Comparison of ENCODE assay signal across 1 cellular context in genomic region chr20:2663887-2664719, GRCh38.
TF ChIP-seq lines count a peak whose summit lies in the region.

Gene IDH3B (minus strand): TSS chr20:2664216. CDS start chr20:2664188, 28 bp downstream.

TF ChIP-seq in GM12878, 131 proteins besides CTCF, POLR2A, EP300 and RAD21 (continued from another document and continues in another):
- peak; percentile 45; the same call in 1 of the 2 replicates for TF ChIP-seq REST (IDR thresholded peaks at IDR 0.05; ENCODE audit: low read depth, low read length)
- peak; percentile 58 for TF ChIP-seq E4F1 (IDR thresholded peaks at IDR 0.05; ENCODE audit: borderline replicate concordance, partially characterized antibody)
- TF ChIP-seq IKZF2 (IDR thresholded peaks at IDR 0.05): no peak
- TF ChIP-seq KAT2A (conservative IDR thresholded peaks at IDR 0.05; ENCODE audit: control insufficient read depth, low read depth, low read length): no peak
- TF ChIP-seq CHD4 (IDR thresholded peaks at IDR 0.05): no peak
- peak; percentile 94 for TF ChIP-seq ELK1 (IDR thresholded peaks at IDR 0.05; ENCODE audit: low read depth, low read length)
- TF ChIP-seq SMAD1 (IDR thresholded peaks at IDR 0.05; ENCODE audit: low read depth, partially characterized antibody): peak; percentile 89
- TF ChIP-seq KLF5 (IDR thresholded peaks at IDR 0.05; ENCODE audit: partially characterized antibody): no peak
- no peak for TF ChIP-seq JUNB (IDR thresholded peaks at IDR 0.05)
- peak; percentile 98 for TF ChIP-seq POLR2AphosphoS5 (IDR thresholded peaks at IDR 0.05; ENCODE audit: low read length)
- peak; percentile 70 for TF ChIP-seq NR2C1 (IDR thresholded peaks at IDR 0.05)
- no peak for TF ChIP-seq FOXM1 (IDR thresholded peaks at IDR 0.05; ENCODE audit: low read depth, low read length)
- peak; percentile 100 for TF ChIP-seq GABPA (IDR thresholded peaks at IDR 0.05; ENCODE audit: low read depth)
- TF ChIP-seq, protein P1, sequence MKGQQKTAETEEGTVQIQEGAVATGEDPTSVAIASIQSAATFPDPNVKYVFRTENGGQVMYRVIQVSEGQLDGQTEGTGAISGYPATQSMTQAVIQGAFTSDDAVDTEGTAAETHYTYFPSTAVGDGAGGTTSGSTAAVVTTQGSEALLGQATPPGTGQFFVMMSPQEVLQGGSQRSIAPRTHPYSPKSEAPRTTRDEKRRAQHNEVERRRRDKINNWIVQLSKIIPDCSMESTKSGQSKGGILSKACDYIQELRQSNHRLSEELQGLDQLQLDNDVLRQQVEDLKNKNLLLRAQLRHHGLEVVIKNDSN (IDR thresholded peaks at IDR 0.05; ENCODE audit: borderline replicate concordance, extremely low read length, insufficient read depth, low read depth, low read length): no peak
- peak; percentile 72; the same call in 1 of the 2 replicates for TF ChIP-seq CBFB (IDR thresholded peaks at IDR 0.05; ENCODE audit: low read depth)
- TF ChIP-seq KDM1A (IDR thresholded peaks at IDR 0.05; ENCODE audit: borderline replicate concordance): no peak
- no peak for TF ChIP-seq RCOR1 (conservative IDR thresholded peaks at IDR 0.05; ENCODE audit: low read depth, low read length)
- TF ChIP-seq PBX3 (IDR thresholded peaks at IDR 0.05; ENCODE audit: insufficient replicate concordance, low read depth, low read length): no peak
- TF ChIP-seq ATF7 (IDR thresholded peaks at IDR 0.05; ENCODE audit: low read depth): peak; percentile 27; the same call in 1 of the 2 replicates
- TF ChIP-seq, protein P2, sequence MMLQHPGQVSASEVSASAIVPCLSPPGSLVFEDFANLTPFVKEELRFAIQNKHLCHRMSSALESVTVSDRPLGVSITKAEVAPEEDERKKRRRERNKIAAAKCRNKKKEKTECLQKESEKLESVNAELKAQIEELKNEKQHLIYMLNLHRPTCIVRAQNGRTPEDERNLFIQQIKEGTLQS (IDR thresholded peaks at IDR 0.05; ENCODE audit: borderline replicate concordance, extremely low read depth, low read depth, low read length): peak; percentile 91; the same call in 1 of the 2 replicates
- peak; percentile 100 for TF ChIP-seq CREM (IDR thresholded peaks at IDR 0.05; ENCODE audit: low read depth)
- TF ChIP-seq, protein P3, sequence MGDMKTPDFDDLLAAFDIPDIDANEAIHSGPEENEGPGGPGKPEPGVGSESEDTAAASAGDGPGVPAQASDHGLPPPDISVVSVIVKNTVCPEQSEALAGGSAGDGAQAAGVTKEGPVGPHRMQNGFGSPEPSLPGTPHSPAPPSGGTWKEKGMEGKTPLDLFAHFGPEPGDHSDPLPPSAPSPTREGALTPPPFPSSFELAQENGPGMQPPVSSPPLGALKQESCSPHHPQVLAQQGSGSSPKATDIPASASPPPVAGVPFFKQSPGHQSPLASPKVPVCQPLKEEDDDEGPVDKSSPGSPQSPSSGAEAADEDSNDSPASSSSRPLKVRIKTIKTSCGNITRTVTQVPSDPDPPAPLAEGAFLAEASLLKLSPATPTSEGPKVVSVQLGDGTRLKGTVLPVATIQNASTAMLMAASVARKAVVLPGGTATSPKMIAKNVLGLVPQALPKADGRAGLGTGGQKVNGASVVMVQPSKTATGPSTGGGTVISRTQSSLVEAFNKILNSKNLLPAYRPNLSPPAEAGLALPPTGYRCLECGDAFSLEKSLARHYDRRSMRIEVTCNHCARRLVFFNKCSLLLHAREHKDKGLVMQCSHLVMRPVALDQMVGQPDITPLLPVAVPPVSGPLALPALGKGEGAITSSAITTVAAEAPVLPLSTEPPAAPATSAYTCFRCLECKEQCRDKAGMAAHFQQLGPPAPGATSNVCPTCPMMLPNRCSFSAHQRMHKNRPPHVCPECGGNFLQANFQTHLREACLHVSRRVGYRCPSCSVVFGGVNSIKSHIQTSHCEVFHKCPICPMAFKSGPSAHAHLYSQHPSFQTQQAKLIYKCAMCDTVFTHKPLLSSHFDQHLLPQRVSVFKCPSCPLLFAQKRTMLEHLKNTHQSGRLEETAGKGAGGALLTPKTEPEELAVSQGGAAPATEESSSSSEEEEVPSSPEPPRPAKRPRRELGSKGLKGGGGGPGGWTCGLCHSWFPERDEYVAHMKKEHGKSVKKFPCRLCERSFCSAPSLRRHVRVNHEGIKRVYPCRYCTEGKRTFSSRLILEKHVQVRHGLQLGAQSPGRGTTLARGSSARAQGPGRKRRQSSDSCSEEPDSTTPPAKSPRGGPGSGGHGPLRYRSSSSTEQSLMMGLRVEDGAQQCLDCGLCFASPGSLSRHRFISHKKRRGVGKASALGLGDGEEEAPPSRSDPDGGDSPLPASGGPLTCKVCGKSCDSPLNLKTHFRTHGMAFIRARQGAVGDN (IDR thresholded peaks at IDR 0.05): peak; percentile 50; the same call in 1 of the 2 replicates
- peak; percentile 100 for TF ChIP-seq YY1 (IDR thresholded peaks at IDR 0.05; ENCODE audit: low read depth, low read length)
- peak; percentile 50 to 95 for TF ChIP-seq SRF (IDR thresholded peaks at IDR 0.05; ENCODE audit: low read depth in 2 of 2, low read length in 2 of 2)
- peak; percentile 95 for TF ChIP-seq NBN (IDR thresholded peaks at IDR 0.05)
- TF ChIP-seq ESRRA (IDR thresholded peaks at IDR 0.05; ENCODE audit: low read length): no peak; the same call in 1 of the 2 replicates
- no peak for TF ChIP-seq LARP7 (IDR thresholded peaks at IDR 0.05)
- TF ChIP-seq, protein P4, sequence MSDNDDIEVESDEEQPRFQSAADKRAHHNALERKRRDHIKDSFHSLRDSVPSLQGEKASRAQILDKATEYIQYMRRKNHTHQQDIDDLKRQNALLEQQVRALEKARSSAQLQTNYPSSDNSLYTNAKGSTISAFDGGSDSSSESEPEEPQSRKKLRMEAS (IDR thresholded peaks at IDR 0.05; ENCODE audit: low read depth, low read length): no peak
- peak; percentile 94 for TF ChIP-seq SMAD5 (IDR thresholded peaks at IDR 0.05; ENCODE audit: low read depth)
- no peak for TF ChIP-seq TCF3 (IDR thresholded peaks at IDR 0.05; ENCODE audit: borderline replicate concordance, insufficient read depth, low read depth, low read length)
- TF ChIP-seq BMI1 (IDR thresholded peaks at IDR 0.05; ENCODE audit: borderline replicate concordance): no peak
- no peak for TF ChIP-seq ZNF24 (IDR thresholded peaks at IDR 0.05)
- no peak for TF ChIP-seq BCL11A (IDR thresholded peaks at IDR 0.05; ENCODE audit: low read depth, low read length)
- TF ChIP-seq ZBTB40 (IDR thresholded peaks at IDR 0.05; ENCODE audit: borderline replicate concordance): peak; percentile 98
- TF ChIP-seq SMARCA5 (IDR thresholded peaks at IDR 0.05): peak; percentile 39; the same call in 1 of the 2 replicates
- TF ChIP-seq NFYA (IDR thresholded peaks at IDR 0.05; ENCODE audit: borderline replicate concordance, low read depth, low read length): no peak
- 0 out of 2 replicates have a peak, but pooled peaks have one; percentile 51 for TF ChIP-seq GATAD2B (conservative IDR thresholded peaks at IDR 0.05; ENCODE audit: low read depth)
- TF ChIP-seq SIX5 (IDR thresholded peaks at IDR 0.05; ENCODE audit: low read depth, low read length, severe bottlenecking): peak; percentile 71
- TF ChIP-seq POLR2AphosphoS2 (IDR thresholded peaks at IDR 0.05; ENCODE audit: low read depth, low read length): peak; percentile 92
- TF ChIP-seq RAD51 (IDR thresholded peaks at IDR 0.05): peak; percentile 19; the same call in 1 of the 2 replicates
- TF ChIP-seq, protein P5, sequence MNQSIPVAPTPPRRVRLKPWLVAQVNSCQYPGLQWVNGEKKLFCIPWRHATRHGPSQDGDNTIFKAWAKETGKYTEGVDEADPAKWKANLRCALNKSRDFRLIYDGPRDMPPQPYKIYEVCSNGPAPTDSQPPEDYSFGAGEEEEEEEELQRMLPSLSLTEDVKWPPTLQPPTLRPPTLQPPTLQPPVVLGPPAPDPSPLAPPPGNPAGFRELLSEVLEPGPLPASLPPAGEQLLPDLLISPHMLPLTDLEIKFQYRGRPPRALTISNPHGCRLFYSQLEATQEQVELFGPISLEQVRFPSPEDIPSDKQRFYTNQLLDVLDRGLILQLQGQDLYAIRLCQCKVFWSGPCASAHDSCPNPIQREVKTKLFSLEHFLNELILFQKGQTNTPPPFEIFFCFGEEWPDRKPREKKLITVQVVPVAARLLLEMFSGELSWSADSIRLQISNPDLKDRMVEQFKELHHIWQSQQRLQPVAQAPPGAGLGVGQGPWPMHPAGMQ (IDR thresholded peaks at IDR 0.05; ENCODE audit: borderline replicate concordance): no peak
